Comparison of ENCODE assay signal across 8 cellular contexts in the genomic region with DNA sequence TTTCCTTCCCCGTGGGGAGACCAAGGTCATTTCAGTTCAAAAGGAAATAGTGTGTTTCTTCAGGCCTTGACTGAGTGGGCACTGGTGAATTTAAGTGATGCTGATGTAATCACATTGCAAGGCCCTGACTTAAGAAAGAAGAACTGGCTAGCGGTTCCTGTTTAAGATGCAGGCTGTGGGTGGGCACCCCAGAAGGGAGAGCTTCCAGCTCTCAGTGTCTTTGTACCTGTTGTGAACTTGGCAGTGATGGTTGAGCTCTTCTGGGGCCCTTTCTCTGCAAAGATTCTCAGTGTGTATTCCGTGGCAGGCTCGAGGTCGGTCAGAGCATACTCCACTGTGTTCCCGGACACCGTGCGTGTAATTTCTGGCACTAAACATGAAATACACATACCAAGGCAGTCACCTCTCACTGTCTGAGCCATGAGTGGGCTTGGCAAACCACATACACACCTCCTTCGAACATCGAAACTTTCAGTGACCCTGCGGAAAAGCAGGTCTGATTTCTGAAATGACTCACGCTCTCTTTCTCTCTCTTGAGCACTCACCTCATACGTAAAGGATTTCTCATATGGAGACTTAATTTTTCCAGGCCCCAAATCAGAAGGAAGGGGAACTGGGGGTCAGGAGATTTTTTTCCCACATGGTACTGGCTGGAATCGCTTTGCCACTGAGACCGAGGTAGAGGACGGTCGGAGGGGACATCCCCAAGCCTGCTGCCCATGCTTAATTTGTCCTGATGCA.
DNase-seq lines count a peak whose midpoint lies in the region; ATAC-seq and TF ChIP-seq lines count a peak whose summit lies in the region.

No MANE protein-coding gene starts in this region.

- no peaks in the 10 kb centered on the region for H3K36me3 Mint-ChIP-seq in natural killer cell treated with Interleukin-12 subunit alpha and Interleukin-12 subunit beta and Interleukin-15 and Interleukin-18, amount 100 ng/mL, for 72 hours
- H3K36me3 Mint-ChIP-seq in natural killer cell (no peaks in the 10 kb centered on the region), glutamatergic neuron (ENCODE audit: unreplicated experiment) (no peaks in the 10 kb centered on the region)

- H3K4me3 Mint-ChIP-seq in natural killer cell treated with Interleukin-12 subunit alpha and Interleukin-12 subunit beta and Interleukin-15 and Interleukin-18, amount 100 ng/mL, for 72 hours: no peak overlapping the region
- no peak overlapping the region for H3K4me3 Mint-ChIP-seq in natural killer cell
- H3K4me3 Mint-ChIP-seq in glutamatergic neuron (ENCODE audit: unreplicated experiment): no peak overlapping the region

- ATAC-seq in natural killer cell treated with Interleukin-12 subunit alpha and Interleukin-12 subunit beta and Interleukin-15 and Interleukin-18, amount 100 ng/mL, for 72 hours: peak; percentile 36 to 83
- ATAC-seq in natural killer cell: no peak
- ATAC-seq in HG02943 (IDR thresholded peaks at IDR 0.05; ENCODE audit: low read depth, unreplicated experiment): peak; percentile 84

- TF ChIP-seq CTCF in natural killer cell (IDR thresholded peaks at IDR 0.05) (no peak), glutamatergic neuron (IDR thresholded peaks at IDR 0.05; ENCODE audit: partially characterized antibody, unreplicated experiment) (no peak)

- DNase-seq in natural killer cell treated with Interleukin-12 subunit alpha and Interleukin-12 subunit beta and Interleukin-15 and Interleukin-18, amount 100 ng/mL, for 72 hours (ENCODE audit: low spot score): no peak
- no peak for DNase-seq in natural killer cell
- peak; percentile 7 for DNase-seq in SKM-1 (lab: John Stamatoyannopoulos, UW; ENCODE audit: unreplicated experiment)
- DNase-seq in fibroblast of gingiva (ENCODE audit: low read depth): peak; percentile 72
- peak; percentile 7 to 12 for DNase-seq in stimulated activated CD4-positive, alpha-beta T cell treated with anti-CD3 and anti-CD28 coated beads, Interleukin-4, amount 100 ng/mL, for 4 hours
- DNase-seq in KBM-7: no peak
- DNase-seq in glutamatergic neuron: no peak

- H3K27ac Mint-ChIP-seq in natural killer cell treated with Interleukin-12 subunit alpha and Interleukin-12 subunit beta and Interleukin-15 and Interleukin-18, amount 100 ng/mL, for 72 hours: peak overlapping the region; percentile 35 to 47
- H3K27ac Mint-ChIP-seq in natural killer cell (no peak overlapping the region), glutamatergic neuron (ENCODE audit: unreplicated experiment) (no peak overlapping the region)

- H3K4me1 Mint-ChIP-seq in natural killer cell treated with Interleukin-12 subunit alpha and Interleukin-12 subunit beta and Interleukin-15 and Interleukin-18, amount 100 ng/mL, for 72 hours (ENCODE audit: low read depth in 2 of 2): peaks cover 0 to 10% of the 10 kb centered on the region in 2 donors
- H3K4me1 Mint-ChIP-seq in natural killer cell (no peaks in the 10 kb centered on the region), glutamatergic neuron (ENCODE audit: low read depth, unreplicated experiment) (no peaks in the 10 kb centered on the region)

- H3K9me3 Mint-ChIP-seq in natural killer cell treated with Interleukin-12 subunit alpha and Interleukin-12 subunit beta and Interleukin-15 and Interleukin-18, amount 100 ng/mL, for 72 hours: no peaks in the 10 kb centered on the region
- H3K9me3 Mint-ChIP-seq in natural killer cell (no peaks in the 10 kb centered on the region), glutamatergic neuron (ENCODE audit: unreplicated experiment) (no peaks in the 10 kb centered on the region)

- peaks cover 7 to 14% of the 10 kb centered on the region in 2 donors for H3K27me3 Mint-ChIP-seq in natural killer cell treated with Interleukin-12 subunit alpha and Interleukin-12 subunit beta and Interleukin-15 and Interleukin-18, amount 100 ng/mL, for 72 hours
- peaks cover 0 to 8% of the 10 kb centered on the region in 2 donors for H3K27me3 Mint-ChIP-seq in natural killer cell (ENCODE audit: low read depth in 2 of 2)
- H3K27me3 Mint-ChIP-seq in glutamatergic neuron (ENCODE audit: unreplicated experiment): no peaks in the 10 kb centered on the region

- intact Hi-C loops in natural killer cell (cut with micrococcal nuclease): no loop called here

- in situ Hi-C loops in KBM-7 (cut with MboI; ENCODE audit: low pct_unique_long_range_greater_than_20kb, low sequenced_read_pairs): no loop called here

Comparison
In these comparisons a context has a peak if more than half of its experiments do, and no peak if none do; other contexts are left out.
1. ATAC-seq: peak in natural killer cell treated with Interleukin-12 subunit alpha and Interleukin-12 subunit beta and Interleukin-15 and Interleukin-18, amount 100 ng/mL, for 72 hours (2 of 2) and HG02943 (single experiment); none in natural killer cell (0 of 3).
2. H3K27ac Mint-ChIP-seq: peak in natural killer cell treated with Interleukin-12 subunit alpha and Interleukin-12 subunit beta and Interleukin-15 and Interleukin-18, amount 100 ng/mL, for 72 hours (2 of 2); none in natural killer cell (0 of 2) and glutamatergic neuron (single experiment).
3. DNase-seq: peak in SKM-1 (single experiment), fibroblast of gingiva (single experiment) and stimulated activated CD4-positive, alpha-beta T cell treated with anti-CD3 and anti-CD28 coated beads, Interleukin-4, amount 100 ng/mL, for 4 hours (2 of 2); none in natural killer cell treated with Interleukin-12 subunit alpha and Interleukin-12 subunit beta and Interleukin-15 and Interleukin-18, amount 100 ng/mL, for 72 hours (single experiment), natural killer cell (single experiment), KBM-7 (single experiment) and glutamatergic neuron (single experiment).